In genomic region chr18:68740966-68741365, GRCh38 we compare ENCODE assay signal across 21 cellular contexts.
"Had no signal": no experiment of that assay in that cellular context is flagged by ENCODE, and none has a peak within 500 bp of the region (broad histone marks: within the 10 kb centered on the region; RNA-seq: fewer than 3 reads in every experiment).

No MANE protein-coding gene starts in this region.

- H3K4me3 Mint-ChIP-seq: activated CD4-positive, alpha-beta T cell treated with anti-CD3 and anti-CD28 coated beads, Interleukin-2, amount 10 ng/mL, durations not matched to agents 24 days and 14 days; activated CD8-positive, alpha-beta T cell treated with anti-CD3 and anti-CD28 coated beads for 36 hours; activated naive CD8-positive, alpha-beta T cell treated with anti-CD3 and anti-CD28 coated beads, Interleukin-2, amount 10 ng/mL, durations not matched to agents 7 days and 5 days; activated T-helper 17 cell treated with anti-CD3 and anti-CD28 coated beads, Interleukin-2, amount 50 U/mL, for 72 hours; brain; memory B cell; naive thymus-derived CD4-positive, alpha-beta T cell; neural progenitor cell had no signal

- H3K4me2 ChIP-seq: neural progenitor cell, smooth muscle cell had no signal

- H2AFZ ChIP-seq: neural progenitor cell had no signal

- H3K27ac ChIP-seq: dorsolateral prefrontal cortex, epithelial cell of prostate, neural progenitor cell, ovary, psoas muscle, stomach, vagina had no signal

- H3K36me3 Mint-ChIP-seq: activated naive CD8-positive, alpha-beta T cell treated with anti-CD3 and anti-CD28 coated beads, Interleukin-2, amount 10 ng/mL, durations not matched to agents 7 days and 5 days; brain; neural progenitor cell had no signal

- H3K9me3 ChIP-seq: ovary, psoas muscle, stomach, vagina had no signal

- H3K9me3 Mint-ChIP-seq: activated CD4-positive, alpha-beta T cell treated with anti-CD3 and anti-CD28 coated beads, Interleukin-2, amount 10 ng/mL, durations not matched to agents 24 days and 14 days; activated CD8-positive, alpha-beta T cell treated with anti-CD3 and anti-CD28 coated beads for 36 hours; activated naive CD8-positive, alpha-beta T cell treated with anti-CD3 and anti-CD28 coated beads, Interleukin-2, amount 10 ng/mL, durations not matched to agents 7 days and 5 days; activated T-helper 17 cell treated with anti-CD3 and anti-CD28 coated beads, Interleukin-2, amount 50 U/mL, for 72 hours; brain; memory B cell; naive thymus-derived CD4-positive, alpha-beta T cell; neural progenitor cell had no signal

- H3K9ac ChIP-seq: neural progenitor cell had no signal

- H3K4me1 Mint-ChIP-seq: activated CD4-positive, alpha-beta T cell treated with anti-CD3 and anti-CD28 coated beads, Interleukin-2, amount 10 ng/mL, durations not matched to agents 24 days and 14 days; activated naive CD8-positive, alpha-beta T cell treated with anti-CD3 and anti-CD28 coated beads, Interleukin-2, amount 10 ng/mL, durations not matched to agents 7 days and 5 days; activated T-helper 17 cell treated with anti-CD3 and anti-CD28 coated beads, Interleukin-2, amount 50 U/mL, for 72 hours; naive thymus-derived CD4-positive, alpha-beta T cell; neural progenitor cell had no signal

- H3K4me1 ChIP-seq: psoas muscle, stomach, vagina had no signal

- DNase-seq: activated CD4-positive, alpha-beta T cell treated with anti-CD3 and anti-CD28 coated beads, Interleukin-2, amount 10 ng/mL, durations not matched to agents 24 days and 14 days; activated CD8-positive, alpha-beta T cell treated with anti-CD3 and anti-CD28 coated beads for 36 hours; activated naive CD4-positive, alpha-beta T cell; activated naive CD8-positive, alpha-beta T cell treated with anti-CD3 and anti-CD28 coated beads, Interleukin-2, amount 10 ng/mL, durations not matched to agents 7 days and 5 days; activated T-cell treated with anti-CD3 and anti-CD28 coated beads, Interleukin-2, amount 50 U/mL, for 1 hour; central memory CD4-positive, alpha-beta T cell; dorsolateral prefrontal cortex; naive thymus-derived CD4-positive, alpha-beta T cell; ovary; psoas muscle; stimulated activated CD4-positive, alpha-beta T cell treated with anti-CD3 and anti-CD28 coated beads, Interleukin-4, amount 100 ng/mL, for 1 hour; stomach; T1000; trophoblast cell had no signal

- H3K4me3 ChIP-seq: dorsolateral prefrontal cortex, neural progenitor cell, ovary, psoas muscle, smooth muscle cell, stomach, vagina had no signal

- H3K36me3 ChIP-seq: neural progenitor cell, ovary, stomach, vagina had no signal

- H3K27ac Mint-ChIP-seq: activated CD4-positive, alpha-beta T cell treated with anti-CD3 and anti-CD28 coated beads, Interleukin-2, amount 10 ng/mL, durations not matched to agents 24 days and 14 days; activated CD8-positive, alpha-beta T cell treated with anti-CD3 and anti-CD28 coated beads for 36 hours; activated naive CD8-positive, alpha-beta T cell treated with anti-CD3 and anti-CD28 coated beads, Interleukin-2, amount 10 ng/mL, durations not matched to agents 7 days and 5 days; activated T-helper 17 cell treated with anti-CD3 and anti-CD28 coated beads, Interleukin-2, amount 50 U/mL, for 72 hours; brain; memory B cell; naive thymus-derived CD4-positive, alpha-beta T cell; neural progenitor cell had no signal

- H3K27me3 ChIP-seq: dorsolateral prefrontal cortex, neural progenitor cell, ovary, stomach, vagina had no signal

- H3K27me3 Mint-ChIP-seq: activated CD4-positive, alpha-beta T cell treated with anti-CD3 and anti-CD28 coated beads, Interleukin-2, amount 10 ng/mL, durations not matched to agents 24 days and 14 days; activated CD8-positive, alpha-beta T cell treated with anti-CD3 and anti-CD28 coated beads for 36 hours; activated T-helper 17 cell treated with anti-CD3 and anti-CD28 coated beads, Interleukin-2, amount 50 U/mL, for 72 hours; memory B cell; naive thymus-derived CD4-positive, alpha-beta T cell had no signal
